In the genomic region with DNA sequence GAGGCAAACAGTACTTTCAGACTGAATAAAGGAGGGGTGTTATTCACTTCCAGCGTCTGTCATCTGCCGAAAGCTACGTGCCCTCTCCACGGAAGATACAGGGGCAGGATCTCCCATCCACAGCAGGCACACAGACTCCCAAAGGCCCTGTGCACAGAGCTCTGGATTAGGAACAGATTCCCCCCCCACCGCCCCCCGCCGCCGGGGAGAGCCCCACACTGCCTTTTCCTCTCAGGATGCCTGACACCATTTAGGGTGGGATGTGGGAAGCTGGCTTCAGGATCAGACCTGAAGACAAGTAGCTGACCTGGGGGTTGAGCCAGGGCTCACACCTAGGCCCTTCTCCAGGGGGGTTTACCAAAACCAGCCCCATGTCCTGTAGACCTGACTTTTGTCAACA, we compare ENCODE assay signal across 1 cellular context.
TF ChIP-seq lines count a peak whose summit lies in the region.

No MANE protein-coding gene starts in this region.

TF ChIP-seq in HepG2, 621 proteins besides CTCF, POLR2A, EP300 and RAD21:
- TF ChIP-seq CBX5 (CRISPR knock-in tag; IDR thresholded peaks at IDR 0.05; ENCODE audit: borderline replicate concordance) (no peak), RBM22 (optimal IDR thresholded peaks at IDR 0.05; ENCODE audit: low read length) (no peak), FOXC1 (CRISPR knock-in tag; IDR thresholded peaks at IDR 0.05; ENCODE audit: borderline replicate concordance) (no peak), MAFK (conservative IDR thresholded peaks at IDR 0.05 in 1 of 2, IDR thresholded peaks at IDR 0.05 in 1 of 2; ENCODE audit: low read length in 2 of 2) (no peak), ZNF296 (CRISPR knock-in tag; conservative IDR thresholded peaks at IDR 0.05) (no peak), ZFP1 (CRISPR knock-in tag; IDR thresholded peaks at IDR 0.05) (no peak), KDM4B (CRISPR knock-in tag; IDR thresholded peaks at IDR 0.05) (no peak), NCOA1 (CRISPR knock-in tag; IDR thresholded peaks at IDR 0.05) (no peak; the same call in 1 of the 2 replicates), TSC22D2 (CRISPR knock-in tag; IDR thresholded peaks at IDR 0.05; ENCODE audit: borderline replicate concordance) (no peak)
- TF ChIP-seq, protein P1, sequence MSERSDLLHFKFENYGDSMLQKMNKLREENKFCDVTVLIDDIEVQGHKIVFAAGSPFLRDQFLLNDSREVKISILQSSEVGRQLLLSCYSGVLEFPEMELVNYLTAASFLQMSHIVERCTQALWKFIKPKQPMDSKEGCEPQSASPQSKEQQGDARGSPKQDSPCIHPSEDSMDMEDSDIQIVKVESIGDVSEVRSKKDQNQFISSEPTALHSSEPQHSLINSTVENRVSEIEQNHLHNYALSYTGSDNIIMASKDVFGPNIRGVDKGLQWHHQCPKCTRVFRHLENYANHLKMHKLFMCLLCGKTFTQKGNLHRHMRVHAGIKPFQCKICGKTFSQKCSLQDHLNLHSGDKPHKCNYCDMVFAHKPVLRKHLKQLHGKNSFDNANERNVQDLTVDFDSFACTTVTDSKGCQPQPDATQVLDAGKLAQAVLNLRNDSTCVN (CRISPR knock-in tag; IDR thresholded peaks at IDR 0.05; ENCODE audit: borderline replicate concordance), result no peak
- TF ChIP-seq, protein P2, sequence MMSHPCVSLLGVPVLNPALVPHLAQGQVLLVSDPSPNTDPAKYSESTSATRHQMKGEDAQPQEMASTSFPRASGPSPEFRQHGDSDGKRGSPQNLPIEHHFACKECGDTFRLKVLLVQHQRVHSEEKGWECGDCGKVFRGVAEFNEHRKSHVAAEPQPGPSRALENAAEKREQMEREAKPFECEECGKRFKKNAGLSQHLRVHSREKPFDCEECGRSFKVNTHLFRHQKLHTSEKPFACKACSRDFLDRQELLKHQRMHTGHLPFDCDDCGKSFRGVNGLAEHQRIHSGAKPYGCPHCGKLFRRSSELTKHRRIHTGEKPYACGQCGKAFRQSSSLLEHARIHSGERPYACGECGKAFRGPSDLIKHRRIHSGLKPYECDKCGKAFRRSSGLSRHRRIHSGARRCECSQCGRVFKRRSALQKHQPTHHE (CRISPR knock-in tag; IDR thresholded peaks at IDR 0.05; ENCODE audit: borderline replicate concordance), result no peak
- TF ChIP-seq, protein P3, sequence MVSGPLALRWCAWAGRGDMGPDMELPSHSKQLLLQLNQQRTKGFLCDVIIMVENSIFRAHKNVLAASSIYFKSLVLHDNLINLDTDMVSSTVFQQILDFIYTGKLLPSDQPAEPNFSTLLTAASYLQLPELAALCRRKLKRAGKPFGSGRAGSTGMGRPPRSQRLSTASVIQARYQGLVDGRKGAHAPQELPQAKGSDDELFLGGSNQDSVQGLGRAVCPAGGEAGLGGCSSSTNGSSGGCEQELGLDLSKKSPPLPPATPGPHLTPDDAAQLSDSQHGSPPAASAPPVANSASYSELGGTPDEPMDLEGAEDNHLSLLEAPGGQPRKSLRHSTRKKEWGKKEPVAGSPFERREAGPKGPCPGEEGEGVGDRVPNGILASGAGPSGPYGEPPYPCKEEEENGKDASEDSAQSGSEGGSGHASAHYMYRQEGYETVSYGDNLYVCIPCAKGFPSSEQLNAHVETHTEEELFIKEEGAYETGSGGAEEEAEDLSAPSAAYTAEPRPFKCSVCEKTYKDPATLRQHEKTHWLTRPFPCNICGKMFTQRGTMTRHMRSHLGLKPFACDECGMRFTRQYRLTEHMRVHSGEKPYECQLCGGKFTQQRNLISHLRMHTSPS (CRISPR knock-in tag; IDR thresholded peaks at IDR 0.05; ENCODE audit: low read depth), result no peak
